In the genomic region with DNA sequence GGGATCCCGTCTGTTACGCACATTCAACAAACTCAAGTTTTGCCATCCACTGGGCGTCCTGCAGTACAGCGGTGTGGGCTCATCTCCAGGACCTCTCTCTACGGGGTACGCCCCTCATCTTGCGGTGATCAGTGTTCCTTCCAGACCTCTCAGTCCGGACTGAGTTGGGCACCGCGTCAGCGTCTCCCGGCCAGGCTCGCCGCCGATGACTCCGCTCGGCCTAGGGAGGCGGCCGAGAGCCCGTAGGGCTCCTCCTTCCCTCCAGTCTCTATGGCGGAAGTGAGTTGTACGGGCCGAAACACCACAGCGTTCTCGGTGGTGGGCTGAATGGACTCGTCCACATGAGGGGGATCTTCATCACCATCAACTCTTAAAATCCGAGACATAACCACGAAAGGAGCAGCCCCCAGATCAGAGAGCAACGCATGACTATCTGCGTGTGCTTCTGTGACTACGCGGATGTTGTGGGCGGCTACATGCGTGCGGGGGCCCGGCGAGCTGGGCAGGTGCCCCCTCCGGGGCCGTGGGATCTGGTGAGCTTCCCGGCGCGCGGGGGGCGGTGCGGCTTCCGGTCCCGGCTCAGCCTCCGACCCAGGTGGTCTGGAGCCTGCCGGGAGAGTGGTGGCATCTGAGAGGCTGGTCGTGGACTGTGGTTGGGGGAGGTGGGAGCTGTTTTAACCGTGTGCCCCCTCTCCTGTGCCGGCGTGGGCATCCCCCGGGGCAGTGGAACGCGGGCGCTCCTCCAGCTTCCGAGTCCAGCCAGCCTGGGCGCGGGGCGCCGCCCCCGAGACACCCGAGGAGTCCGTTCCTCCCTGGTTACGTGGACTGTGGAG, we compare ENCODE assay signal across 8 cellular contexts.
DNase-seq lines count a peak whose midpoint lies in the region; ATAC-seq and TF ChIP-seq lines count a peak whose summit lies in the region.

A gene with protein sequence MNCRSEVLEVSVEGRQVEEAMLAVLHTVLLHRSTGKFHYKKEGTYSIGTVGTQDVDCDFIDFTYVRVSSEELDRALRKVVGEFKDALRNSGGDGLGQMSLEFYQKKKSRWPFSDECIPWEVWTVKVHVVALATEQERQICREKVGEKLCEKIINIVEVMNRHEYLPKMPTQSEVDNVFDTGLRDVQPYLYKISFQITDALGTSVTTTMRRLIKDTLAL (plus strand): TSS at position 569 of the 833 bp plus-strand sequence. CDS start 3,673 bp downstream, outside the sequence.

- peak within 1 kb of the TSS; percentile 90 for H3K4me3 ChIP-seq in OCI-LY3 (ENCODE audit: low read length)

- peaks cover 10% of the 10 kb centered on the region for H3K4me1 ChIP-seq in OCI-LY3 (ENCODE audit: low read length)

- peak; percentile 66 for TF ChIP-seq CTCF in OCI-LY3 (IDR thresholded peaks at IDR 0.05; ENCODE audit: low read depth, low read length)

- no peaks in the 10 kb centered on the region for H3K9me3 ChIP-seq in OCI-LY3 (ENCODE audit: insufficient read depth, low read length)

- peak within 1 kb of the TSS; percentile 61 for H3K27ac ChIP-seq in OCI-LY3 (ENCODE audit: low read length)

- ATAC-seq in GM21526 (IDR thresholded peaks at IDR 0.05; ENCODE audit: low FRiP score, unreplicated experiment) = peak; percentile 93

- peak within 1 kb of the TSS; percentile 100 for H2AFZ ChIP-seq in OCI-LY3 (ENCODE audit: low read depth, low read length)

- 0 out of 2 replicates have a peak, but pooled peaks cover 9% of the 10 kb centered on the region for H3K27me3 ChIP-seq in OCI-LY3 (ENCODE audit: low read depth, low read length)

- DNase-seq in DMS153 (lab: John Stamatoyannopoulos, UW) (peak; percentile 85), HuH-7.5 (ENCODE audit: low spot score) (peak; percentile 98), activated T-cell treated with anti-CD3 and anti-CD28 coated beads for 1 hour (ENCODE audit: low read depth) (peak; percentile 76), epidermal melanocyte (ENCODE audit: insufficient read length, low spot score) (peak; percentile 94), middle frontal gyrus (ENCODE audit: extremely low spot score, low spot score) (peak; percentile 85)
- DNase-seq in stimulated activated CD8-positive, alpha-beta memory T cell treated with anti-CD3 and anti-CD28 coated beads, Interleukin-4, amount 100 ng/mL, for 24 hours (ENCODE audit: low read depth) = peak; percentile 78

- peaks cover 37% of the 10 kb centered on the region for H3K79me2 ChIP-seq in OCI-LY3 (ENCODE audit: low read length)

- H3K9ac ChIP-seq in OCI-LY3 (ENCODE audit: low read length) = peak within 1 kb of the TSS; percentile 65

- H3K4me2 ChIP-seq in OCI-LY3 (ENCODE audit: low read length) = peak within 1 kb of the TSS; percentile 96

- peaks cover 5% of the 10 kb centered on the region for H3K36me3 ChIP-seq in OCI-LY3 (replicated peaks; ENCODE audit: low read depth, low read length)

- peaks cover 3% of the 10 kb centered on the region; the same call in 1 of the 2 replicates for H4K20me1 ChIP-seq in OCI-LY3 (ENCODE audit: insufficient read depth, low read length)

Comparison
In these comparisons a context has a peak if more than half of its experiments do, and no peak if none do; other contexts are left out.
1. Peak in every context shown above with its lines: DNase-seq, ATAC-seq, H3K4me3 ChIP-seq and H3K27ac ChIP-seq.